Comparison of ENCODE assay signal across 11 cellular contexts in genomic region chr1:151898519-151898991, GRCh38. TPM values are rescaled to one million over a fixed set of nuclear protein-coding genes. Genes with fewer than 3 reads are reported as not detected.
DNase-seq lines count a peak whose midpoint lies in the region; ATAC-seq and TF ChIP-seq lines count a peak whose summit lies in the region.
"Had no signal": no experiment of that assay in that cellular context is flagged by ENCODE, and none has a peak within 500 bp of the region (broad histone marks: within the 10 kb centered on the region; RNA-seq: fewer than 3 reads in every experiment).

No MANE protein-coding gene starts in this region.

- no peak for TF ChIP-seq CTCF in GM20000 (IDR thresholded peaks at IDR 0.05; ENCODE audit: extremely low read depth, missing control alignments)

- peak overlapping the region; percentile 84 for H3K27ac ChIP-seq in thymus (ENCODE audit: low read depth)

- peaks cover 3% of the 10 kb centered on the region for H3K4me1 ChIP-seq in thymus (ENCODE audit: control insufficient read depth, insufficient read depth, low read length)

- H3K4me3 ChIP-seq in thymus (ENCODE audit: low read length): no peak overlapping the region

- DNase-seq in SHP77 (lab: John Stamatoyannopoulos, UW) (peak; percentile 10 to 14), SHP77 treated with DMSO at 0.1 percent for 48 hours (lab: John Stamatoyannopoulos, UW) (no peak), glomerular visceral epithelial cell (ENCODE audit: extremely low spot score) (peak; percentile 19), GM20000 (ENCODE audit: low spot score) (no peak), A172 (ENCODE audit: low spot score) (no peak)
- DNase-seq in activated CD8-positive, alpha-beta memory T cell treated with anti-CD3 and anti-CD28 coated beads, Interleukin-2, amount 50 U/mL, for 24 hours (ENCODE audit: extremely low read depth): peak; percentile 17
- DNase-seq: NCI-H2171 treated with DMSO at 0.1 percent for 48 hours had no signal

- no peaks in the 10 kb centered on the region for H3K36me3 ChIP-seq in thymus (ENCODE audit: control insufficient read depth, insufficient read depth)

- H3K27me3 ChIP-seq in thymus (ENCODE audit: control insufficient read depth, insufficient read depth): no peaks in the 10 kb centered on the region

- no peak for ATAC-seq in HG02588 (IDR thresholded peaks at IDR 0.05; ENCODE audit: unreplicated experiment)

- WGBS in thymus: 34% methylated on average over 2 of the region's 2 CpGs

- H3K9me3 ChIP-seq in thymus (ENCODE audit: control insufficient read depth): no peaks in the 10 kb centered on the region

RNA-seq across cellular contexts. Expression of gene THEM4, which starts 10.8 kb away (rescaled TPM):
- polyA plus RNA-seq in thymus: 46.2 TPM
- total RNA-seq in A172 (2014; rRNA removed; shearing (Covaris generic)): 9.5 and 11.2 TPM in 2 replicates

RNA-seq across cellular contexts. Expression of gene THEM5, which starts 45.0 kb away (rescaled TPM):
- polyA plus RNA-seq in thymus: 1.5 TPM
- total RNA-seq in A172 (2014; rRNA removed; shearing (Covaris generic)): not detected in 2 replicates
- total RNA-seq: posterior vena cava, subcutaneous adipose tissue had no signal

RNA-seq across cellular contexts. Expression of gene C2CD4D, which starts 58.9 kb away (rescaled TPM):
- polyA plus RNA-seq in thymus: 0.34 TPM
- total RNA-seq in A172 (2014; rRNA removed; shearing (Covaris generic)): not detected in 2 replicates
- total RNA-seq: posterior vena cava had no signal

Comparison
In these comparisons a context has a peak if more than half of its experiments do, and no peak if none do; other contexts are left out.
1. DNase-seq: peak in SHP77 (2 of 2), activated CD8-positive, alpha-beta memory T cell treated with anti-CD3 and anti-CD28 coated beads, Interleukin-2, amount 50 U/mL, for 24 hours (single experiment) and glomerular visceral epithelial cell (single experiment); none in SHP77 treated with DMSO at 0.1 percent for 48 hours (single experiment), GM20000 (single experiment) and A172 (single experiment).